31 cellular contexts compared by ENCODE assay signal in the genomic region with DNA sequence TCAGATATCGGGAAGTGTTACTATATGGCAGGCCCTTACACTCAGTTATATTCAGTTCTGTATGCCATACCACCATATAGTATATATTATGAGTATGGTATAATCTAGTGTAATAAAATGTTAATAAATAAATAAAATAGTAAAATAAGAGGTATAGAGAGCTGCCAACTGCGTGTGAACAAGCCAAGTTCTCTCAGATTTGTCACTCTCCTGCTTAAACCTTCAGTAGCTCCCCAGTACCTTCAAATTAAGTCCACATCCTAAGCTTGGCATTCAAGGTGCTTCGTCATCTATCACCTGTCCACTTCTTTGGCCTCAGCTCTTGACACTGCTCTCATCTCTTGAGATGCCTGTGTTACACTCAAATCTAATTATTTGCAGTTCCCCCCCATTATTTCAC.
"Had no signal": no experiment of that assay in that cellular context is flagged by ENCODE, and none has a peak within 500 bp of the region (broad histone marks: within the 10 kb centered on the region; RNA-seq: fewer than 3 reads in every experiment).

No MANE protein-coding gene starts in this region.

- H3K36me3 Mint-ChIP-seq: activated naive CD4-positive, alpha-beta T cell treated with anti-CD3 and anti-CD28 coated beads, Interleukin-2, amount 10 ng/mL, durations not matched to agents 7 days and 5 days; activated naive CD4-positive, alpha-beta T cell treated with anti-CD3 and anti-CD28 coated beads, Interleukin-2, amount 50 U/mL, for 72 hours; T-cell had no signal

- H3K4me3 Mint-ChIP-seq: activated CD4-positive, alpha-beta memory T cell treated with anti-CD3 and anti-CD28 coated beads, Interleukin-2, amount 10 ng/mL, durations not matched to agents 7 days and 5 days; activated CD4-positive, alpha-beta T cell treated with anti-CD3 and anti-CD28 coated beads, Interleukin-2, amount 10 ng/mL, durations not matched to agents 7 days and 5 days; activated naive CD4-positive, alpha-beta T cell treated with anti-CD3 and anti-CD28 coated beads, Interleukin-2, amount 10 ng/mL, durations not matched to agents 7 days and 5 days; activated naive CD8-positive, alpha-beta T cell treated with anti-CD3 and anti-CD28 coated beads, Interleukin-2, amount 10 ng/mL, durations not matched to agents 7 days and 5 days; activated T-cell treated with anti-CD3 and anti-CD28 coated beads, Interleukin-2, amount 50 U/mL, for 24 hours; activated T-cell treated with anti-CD3 and anti-CD28 coated beads, Interleukin-2, amount 50 U/mL, for 72 hours; effector memory CD8-positive, alpha-beta T cell; T-cell; T-helper 1 cell treated with Interleukin-12 subunit alpha and Interleukin-12 subunit beta and Interleukin-4 antibody, amounts not matched to agents 30 μg/mL and 1 μg/mL, for 36 hours; T-helper 2 cell treated with Interferon-gamma antibody and Interleukin-4, amounts not matched to agents 5 μg/mL and 100 μg/mL, for 36 hours had no signal

- H3K27ac ChIP-seq: body of pancreas, epithelial cell of prostate, esophagus squamous epithelium, gastroesophageal sphincter, heart right ventricle had no signal

- ATAC-seq: activated naive CD4-positive, alpha-beta T cell treated with anti-CD3 and anti-CD28 coated beads, Interleukin-2, amount 50 U/mL, for 72 hours; activated T-cell treated with anti-CD3 and anti-CD28 coated beads, Interleukin-2, amount 50 U/mL, for 72 hours; body of pancreas; effector memory CD8-positive, alpha-beta T cell; gastroesophageal sphincter; heart right ventricle; T-cell had no signal

- H3K9me3 ChIP-seq: body of pancreas, esophagus squamous epithelium, gastroesophageal sphincter had no signal

- H3K9me3 Mint-ChIP-seq: activated CD4-positive, alpha-beta memory T cell treated with anti-CD3 and anti-CD28 coated beads, Interleukin-2, amount 10 ng/mL, durations not matched to agents 7 days and 5 days; activated CD4-positive, alpha-beta T cell treated with anti-CD3 and anti-CD28 coated beads, Interleukin-2, amount 10 ng/mL, durations not matched to agents 7 days and 5 days; activated T-cell treated with anti-CD3 and anti-CD28 coated beads, Interleukin-2, amount 50 U/mL, for 24 hours; activated T-cell treated with anti-CD3 and anti-CD28 coated beads, Interleukin-2, amount 50 U/mL, for 72 hours; effector memory CD8-positive, alpha-beta T cell; T-cell; T-helper 1 cell treated with Interleukin-12 subunit alpha and Interleukin-12 subunit beta and Interleukin-4 antibody, amounts not matched to agents 30 μg/mL and 1 μg/mL, for 36 hours had no signal

- H3K4me3 ChIP-seq: body of pancreas, esophagus squamous epithelium, gastroesophageal sphincter, heart right ventricle had no signal

- H3K27ac Mint-ChIP-seq: activated CD4-positive, alpha-beta memory T cell treated with anti-CD3 and anti-CD28 coated beads, Interleukin-2, amount 10 ng/mL, durations not matched to agents 7 days and 5 days; activated CD4-positive, alpha-beta T cell treated with anti-CD3 and anti-CD28 coated beads, Interleukin-2, amount 10 ng/mL, durations not matched to agents 7 days and 5 days; activated naive CD4-positive, alpha-beta T cell treated with anti-CD3 and anti-CD28 coated beads, Interleukin-2, amount 10 ng/mL, durations not matched to agents 7 days and 5 days; activated naive CD4-positive, alpha-beta T cell treated with anti-CD3 and anti-CD28 coated beads, Interleukin-2, amount 50 U/mL, for 72 hours; activated naive CD8-positive, alpha-beta T cell treated with anti-CD3 and anti-CD28 coated beads, Interleukin-2, amount 10 ng/mL, durations not matched to agents 7 days and 5 days; activated T-cell treated with anti-CD3 and anti-CD28 coated beads, Interleukin-2, amount 50 U/mL, for 24 hours; activated T-cell treated with anti-CD3 and anti-CD28 coated beads, Interleukin-2, amount 50 U/mL, for 72 hours; effector memory CD8-positive, alpha-beta T cell; T-cell; T-helper 1 cell treated with Interleukin-12 subunit alpha and Interleukin-12 subunit beta and Interleukin-4 antibody, amounts not matched to agents 30 μg/mL and 1 μg/mL, for 36 hours; T-helper 2 cell treated with Interferon-gamma antibody and Interleukin-4, amounts not matched to agents 5 μg/mL and 100 μg/mL, for 36 hours had no signal

- H3K36me3 ChIP-seq: esophagus squamous epithelium, gastroesophageal sphincter, heart right ventricle had no signal

- H3K4me1 ChIP-seq: body of pancreas, gastroesophageal sphincter had no signal

- H3K27me3 ChIP-seq: body of pancreas, esophagus squamous epithelium, gastroesophageal sphincter, heart right ventricle had no signal

- DNase-seq: activated CD4-positive, alpha-beta memory T cell treated with anti-CD3 and anti-CD28 coated beads, Interleukin-2, amount 10 ng/mL, durations not matched to agents 7 days and 5 days; activated CD4-positive, alpha-beta T cell treated with anti-CD3 and anti-CD28 coated beads for 1 hour; activated CD4-positive, alpha-beta T cell treated with anti-CD3 and anti-CD28 coated beads for 4 hours; activated CD4-positive, alpha-beta T cell treated with anti-CD3 and anti-CD28 coated beads, Interleukin-2, amount 10 ng/mL, durations not matched to agents 7 days and 5 days; activated CD4-positive, alpha-beta T cell treated with anti-CD3 and anti-CD28 coated beads, Interleukin-2, amount 50 U/mL, for 4 hours; activated CD8-positive, alpha-beta memory T cell treated with anti-CD3 and anti-CD28 coated beads, Interleukin-2, amount 50 U/mL, for 48 hours; activated gamma-delta T cell; activated naive CD4-positive, alpha-beta T cell; activated naive CD4-positive, alpha-beta T cell treated with anti-CD3 and anti-CD28 coated beads, Interleukin-2, amount 10 ng/mL, durations not matched to agents 7 days and 5 days; activated naive CD8-positive, alpha-beta T cell treated with anti-CD3 and anti-CD28 coated beads, Interleukin-2, amount 10 ng/mL, durations not matched to agents 7 days and 5 days; activated T-cell treated with anti-CD3 and anti-CD28 coated beads for 4 hours; activated T-cell treated with anti-CD3 and anti-CD28 coated beads, Interleukin-2, amount 50 U/mL, for 24 hours; activated T-cell treated with anti-CD3 and anti-CD28 coated beads, Interleukin-2, amount 50 U/mL, for 72 hours; amniotic stem cell; anterior cingulate cortex; body of pancreas; caudate nucleus; cortex of kidney; dermis blood vessel endothelial cell; effector CD4-positive, alpha-beta T cell; effector memory CD8-positive, alpha-beta T cell; esophagus squamous epithelium; foreskin melanocyte; heart right ventricle; T-cell; T1000 had no signal

- H3K27me3 Mint-ChIP-seq: activated T-cell treated with anti-CD3 and anti-CD28 coated beads, Interleukin-2, amount 50 U/mL, for 24 hours had no signal

- H3K4me1 Mint-ChIP-seq: activated CD4-positive, alpha-beta T cell treated with anti-CD3 and anti-CD28 coated beads, Interleukin-2, amount 10 ng/mL, durations not matched to agents 7 days and 5 days; activated naive CD4-positive, alpha-beta T cell treated with anti-CD3 and anti-CD28 coated beads, Interleukin-2, amount 10 ng/mL, durations not matched to agents 7 days and 5 days; T-cell had no signal
